Comparison of ENCODE assay signal across 9 cellular contexts in the genomic region with DNA sequence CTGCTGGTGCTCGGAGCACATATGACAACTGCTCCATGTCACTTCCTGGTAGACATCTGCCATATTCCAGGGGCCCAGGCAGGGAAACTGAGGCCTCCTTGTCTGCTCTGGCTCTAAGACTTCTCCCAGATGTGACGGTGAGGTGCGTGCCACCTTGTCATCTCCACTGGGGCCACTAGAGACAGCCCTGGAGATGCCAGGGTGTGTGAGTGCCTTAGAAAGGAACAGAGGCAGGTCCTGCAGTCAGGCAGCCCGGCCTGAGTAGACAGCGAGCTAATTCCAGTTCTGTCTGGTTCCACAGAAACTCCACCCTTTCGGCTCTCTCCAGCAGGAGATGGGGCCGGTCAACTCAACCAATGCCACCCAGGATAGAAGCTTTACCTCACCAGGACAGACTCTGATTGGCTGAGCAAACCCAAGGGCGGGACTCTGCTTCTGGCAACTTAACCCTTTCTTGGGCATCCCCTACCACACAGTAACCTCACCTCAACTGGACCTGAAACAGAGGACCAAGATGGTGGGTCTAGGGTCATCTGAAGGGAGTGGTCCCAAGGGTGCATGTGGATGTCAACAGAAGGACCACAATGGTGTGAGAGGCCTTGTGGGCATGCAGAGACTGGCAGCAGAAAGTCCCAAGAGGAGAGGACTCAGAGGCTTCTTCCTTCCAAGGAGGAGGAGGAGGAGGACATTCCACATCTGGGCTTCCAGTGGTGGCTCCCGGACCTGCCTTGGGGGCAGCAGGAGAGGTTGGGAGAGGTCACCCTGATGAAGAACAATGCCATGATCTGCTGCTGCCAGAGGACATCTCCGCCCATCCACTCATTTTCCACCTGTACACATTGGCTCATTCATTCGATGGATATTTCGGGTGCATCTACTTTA.
DNase-seq lines count a peak whose midpoint lies in the region; ATAC-seq, FAIRE-seq and TF ChIP-seq lines count a peak whose summit lies in the region.
"Had no signal": no experiment of that assay in that cellular context is flagged by ENCODE, and none has a peak within 500 bp of the region (broad histone marks: within the 10 kb centered on the region; RNA-seq: fewer than 3 reads in every experiment).

No MANE protein-coding gene starts in this region.

- TF ChIP-seq CTCF in testis (IDR thresholded peaks at IDR 0.05) (no peak), GM13976 (IDR thresholded peaks at IDR 0.05; ENCODE audit: borderline replicate concordance, control extremely low read depth, extremely low read depth, insufficient read depth, missing control alignments) (no peak)

- H3K27me3 Mint-ChIP-seq in activated naive CD8-positive, alpha-beta T cell treated with anti-CD3 and anti-CD28 coated beads, Interleukin-2, amount 50 U/mL, for 24 hours, result no peaks in the 10 kb centered on the region

- WGBS in testis, 2 donors, result 78 to 88% methylated on average over 6 to 12 of the region's 12 CpGs

- peak; percentile 42 for DNase-seq in activated effector memory CD4-positive, alpha-beta T cell treated with anti-CD3 and anti-CD28 coated beads, Interleukin-2, amount 50 U/mL, for 16 hours
- no peak for DNase-seq in activated effector memory CD4-positive, alpha-beta T cell treated with Interleukin-2 at 50 U/mL for 16 hours
- no peak for DNase-seq in activated naive CD8-positive, alpha-beta T cell treated with anti-CD3 and anti-CD28 coated beads, Interleukin-2, amount 50 U/mL, for 24 hours
- DNase-seq in iPS DF 19.7 (ENCODE audit: low read depth, low spot score) (peak; percentile 77), testis (peak; percentile 43), GM13976 (ENCODE audit: low spot score) (no peak), GM12891 (ENCODE audit: insufficient read length, low spot score) (no peak)

- H3K4me1 Mint-ChIP-seq in activated naive CD8-positive, alpha-beta T cell treated with anti-CD3 and anti-CD28 coated beads, Interleukin-2, amount 50 U/mL, for 24 hours, result peaks cover 15% of the 10 kb centered on the region

- peaks cover 40% of the 10 kb centered on the region for H3K36me3 Mint-ChIP-seq in activated naive CD8-positive, alpha-beta T cell treated with anti-CD3 and anti-CD28 coated beads, Interleukin-2, amount 50 U/mL, for 24 hours (ENCODE audit: low read depth)

- H3K36me3 ChIP-seq in testis (ENCODE audit: low read depth, missing control alignments), result no peaks in the 10 kb centered on the region

- H3K27ac ChIP-seq in testis, result no peak overlapping the region
- H3K27ac ChIP-seq: KMS-11 had no signal

- no peak for FAIRE-seq in GM12891 (lab: Jason Lieb, UNC)

- in situ Hi-C loops in GM13976 (cut with MboI; ENCODE audit: low sequenced_read_pairs, unreplicated experiment), result no loop called here

- no peak overlapping the region for H3K4me3 Mint-ChIP-seq in activated naive CD8-positive, alpha-beta T cell treated with anti-CD3 and anti-CD28 coated beads, Interleukin-2, amount 50 U/mL, for 24 hours

- TF ChIP-seq POLR2A in testis (IDR thresholded peaks at IDR 0.05) (no peak), GM12891 (IDR thresholded peaks at IDR 0.05; ENCODE audit: low read depth, low read length) (no peak)

- intact Hi-C loops in testis (cut with DNase I; ENCODE audit: low total_unique reads), result no loop called here

- H3K27me3 ChIP-seq in testis, result no peaks in the 10 kb centered on the region

- H3K4me1 ChIP-seq in testis, result peaks cover 28% of the 10 kb centered on the region

- H3K9me3 ChIP-seq in testis, result no peaks in the 10 kb centered on the region

- H3K9me3 Mint-ChIP-seq in activated naive CD8-positive, alpha-beta T cell treated with anti-CD3 and anti-CD28 coated beads, Interleukin-2, amount 50 U/mL, for 24 hours, result no peaks in the 10 kb centered on the region

- H3K4me3 ChIP-seq in testis, result no peak overlapping the region

- ATAC-seq in activated naive CD8-positive, alpha-beta T cell treated with anti-CD3 and anti-CD28 coated beads, Interleukin-2, amount 50 U/mL, for 24 hours, result no peak
- no peak for ATAC-seq in GM19463 (IDR thresholded peaks at IDR 0.05; ENCODE audit: unreplicated experiment)

- H3K27ac Mint-ChIP-seq in activated naive CD8-positive, alpha-beta T cell treated with anti-CD3 and anti-CD28 coated beads, Interleukin-2, amount 50 U/mL, for 24 hours, result peak overlapping the region; percentile 40

TF ChIP-seq in GM12891, 5 proteins besides CTCF, POLR2A, EP300 and RAD21:
- TF ChIP-seq TAF1 (IDR thresholded peaks at IDR 0.05; ENCODE audit: low read depth, low read length), result no peak
- no peak for TF ChIP-seq POU2F2 (IDR thresholded peaks at IDR 0.05; ENCODE audit: low read depth, low read length)
- TF ChIP-seq POLR2AphosphoS5 (IDR thresholded peaks at IDR 0.05; ENCODE audit: low read depth, low read length), result no peak
- TF ChIP-seq SPI1 (IDR thresholded peaks at IDR 0.05; ENCODE audit: low read depth, low read length), result no peak

Comparison
In these comparisons a context has a peak if more than half of its experiments do, and no peak if none do; other contexts are left out.
1. DNase-seq: peak in activated effector memory CD4-positive, alpha-beta T cell treated with anti-CD3 and anti-CD28 coated beads, Interleukin-2, amount 50 U/mL, for 16 hours (single experiment), iPS DF 19.7 (single experiment) and testis (single experiment); none in activated effector memory CD4-positive, alpha-beta T cell treated with Interleukin-2 at 50 U/mL for 16 hours (single experiment), activated naive CD8-positive, alpha-beta T cell treated with anti-CD3 and anti-CD28 coated beads, Interleukin-2, amount 50 U/mL, for 24 hours (single experiment), GM13976 (single experiment) and GM12891 (single experiment).